In the genomic region with DNA sequence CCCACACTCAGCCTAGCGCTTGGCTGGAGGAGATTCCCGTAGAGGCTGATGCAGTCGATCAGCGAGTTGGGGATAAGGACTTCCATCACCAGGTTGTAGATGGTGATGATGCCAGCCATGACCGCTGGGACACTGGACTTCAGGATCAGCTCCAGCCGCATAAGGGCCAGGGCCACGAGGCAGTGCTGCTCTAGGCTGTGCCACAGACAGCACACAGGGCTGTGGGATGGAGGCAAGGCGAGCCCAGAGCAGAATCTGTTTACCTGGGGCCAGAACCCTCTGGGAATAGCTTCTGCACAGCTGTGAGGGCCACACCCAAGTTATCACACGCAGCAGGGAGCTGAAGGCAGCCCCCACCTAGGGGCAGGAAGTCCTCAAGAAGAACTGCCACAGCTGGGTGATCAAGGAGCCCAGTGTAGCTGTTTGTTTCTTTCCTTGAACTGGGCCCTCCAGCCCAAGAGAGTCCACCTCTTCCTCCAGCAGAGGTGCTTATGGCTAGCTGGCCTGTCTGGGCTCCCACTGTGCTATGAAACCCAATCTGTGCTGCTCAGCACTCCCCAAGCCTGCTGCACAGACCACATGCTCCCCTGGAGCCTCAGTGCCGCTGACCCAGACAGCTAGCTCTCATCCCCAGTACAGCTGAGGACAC, we compare ENCODE assay signal across 9 cellular contexts. TPM values are rescaled to one million over a fixed set of nuclear protein-coding genes. Genes with fewer than 3 reads are reported as not detected.
A peak's percentile ranks its signal among the peaks of the same experiment; 100 is the strongest.
DNase-seq lines count a peak whose midpoint lies in the region; ATAC-seq, FAIRE-seq and TF ChIP-seq lines count a peak whose summit lies in the region.
"Had no signal": no experiment of that assay in that cellular context is flagged by ENCODE, and none has a peak within 500 bp of the region (broad histone marks: within the 10 kb centered on the region; RNA-seq: fewer than 3 reads in every experiment).

No MANE protein-coding gene starts in this region.

- H3K36me3 ChIP-seq in GM12878 (ENCODE audit: control insufficient read depth in 2 of 2, insufficient read depth in 2 of 2, low read length in 1 of 2) = peaks cover 15 to 31% of the 10 kb centered on the region in 2 experiments
- H3K36me3 ChIP-seq in skeletal muscle satellite cell (ENCODE audit: insufficient read depth, low read length) = peaks cover 13% of the 10 kb centered on the region
- no peaks in the 10 kb centered on the region for H3K36me3 ChIP-seq in small intestine (ENCODE audit: control insufficient read depth in 2 of 2, insufficient read depth in 2 of 2, low read length in 2 of 2)

- intact Hi-C loops in GM12878 (cut with micrococcal nuclease; ENCODE audit: unreplicated experiment) = no loop called here

- H3K9me3 ChIP-seq in GM12878 (replicated peaks; ENCODE audit: control insufficient read depth, insufficient read depth, low read length) (no peaks in the 10 kb centered on the region), skeletal muscle satellite cell (replicated peaks; ENCODE audit: low read length) (no peaks in the 10 kb centered on the region), small intestine (ENCODE audit: control insufficient read depth, low read depth) (no peaks in the 10 kb centered on the region)

- no peak for TF ChIP-seq CTCF in GM12878 (IDR thresholded peaks at IDR 0.05 in 2 of 3, conservative IDR thresholded peaks at IDR 0.05 in 1 of 3; ENCODE audit: control insufficient read depth in 2 of 3, extremely low read depth in 1 of 3, insufficient read depth in 1 of 3, low read depth in 3 of 3, low read length in 3 of 3)

- BruUV-seq in GM12878 (replicated peaks; lab: Mats Ljungman, UMichigan) = no TSS peak

- no peak for DNase-seq in activated naive CD4-positive, alpha-beta T cell treated with anti-CD3 and anti-CD28 coated beads, Interleukin-2, amount 50 U/mL, for 16 hours
- DNase-seq in GM12878 (ENCODE audit: low read depth, low spot score) = no peak
- no peak for DNase-seq in NCI-H1092 treated with DMSO at 0.1 percent for 48 hours (lab: John Stamatoyannopoulos, UW)
- no peak for DNase-seq in small intestine

- no peak overlapping the region for H2AFZ ChIP-seq in GM12878 (ENCODE audit: control insufficient read depth, low read depth, low read length)

- 0 out of 4 replicates have a peak, but pooled peaks of 1 of the 2 experiments have one; percentile 8 for TF ChIP-seq EP300 in GM12878 (IDR thresholded peaks at IDR 0.05; ENCODE audit: borderline replicate concordance in 1 of 2, control insufficient read depth in 1 of 2, low read depth in 2 of 2, low read length in 2 of 2)

- ATAC-seq in HG03571 (IDR thresholded peaks at IDR 0.05; ENCODE audit: unreplicated experiment) (peak; percentile 60), GM12878 (peak; percentile 67), GM21367 (IDR thresholded peaks at IDR 0.05; ENCODE audit: unreplicated experiment) (no peak)

- H3K27ac ChIP-seq in GM12878 (ENCODE audit: control insufficient read depth, insufficient read depth) = peak overlapping the region; percentile 62
- peak overlapping the region in 1 of 2 donors; percentile 41 for H3K27ac ChIP-seq in small intestine (ENCODE audit: low read depth in 1 of 2, low read length in 1 of 2)

- H4K20me1 ChIP-seq in GM12878 (ENCODE audit: control insufficient read depth, insufficient read depth) = peaks cover 36% of the 10 kb centered on the region

- H3K4me1 ChIP-seq in GM12878 (ENCODE audit: control insufficient read depth, insufficient read depth, low read length) = peaks cover 59% of the 10 kb centered on the region
- H3K4me1 ChIP-seq in skeletal muscle satellite cell (ENCODE audit: control insufficient read depth, insufficient read depth, low read length) = peaks cover 65% of the 10 kb centered on the region
- H3K4me1 ChIP-seq in small intestine (ENCODE audit: control insufficient read depth in 2 of 2, insufficient read depth in 1 of 2, low read depth in 1 of 2, low read length in 1 of 2) = peaks cover 0 to 10% of the 10 kb centered on the region in 2 donors

- peak overlapping the region; percentile 46 for H3K27ac Mint-ChIP-seq in activated naive CD4-positive, alpha-beta T cell treated with anti-CD3 and anti-CD28 coated beads, Interleukin-2, amount 50 U/mL, for 24 hours

- H3K27me3 ChIP-seq in GM12878 (replicated peaks in 1 of 2; ENCODE audit: control insufficient read depth in 2 of 2, insufficient read depth in 2 of 2, low read length in 1 of 2) (no peaks in the 10 kb centered on the region), skeletal muscle satellite cell (ENCODE audit: control insufficient read depth, insufficient read depth, low read length) (no peaks in the 10 kb centered on the region), small intestine (ENCODE audit: control insufficient read depth in 2 of 2, insufficient read depth in 2 of 2, low read length in 2 of 2) (no peaks in the 10 kb centered on the region)

- H3K4me2 ChIP-seq in GM12878 (ENCODE audit: control insufficient read depth, insufficient read depth) (peak overlapping the region; percentile 87), skeletal muscle satellite cell (ENCODE audit: low read length) (peak overlapping the region; percentile 26)

- POLR2A ChIA-PET in GM12878 (lab: Charles Lee) = interaction anchor here (0.5 to 3.1 kb wide), 9 partner anchors 9 to 1211 kb away, joined by 3 to 22 read pairs (median 4); no protein-coding TSS in a partner anchor

- TF ChIP-seq RAD21 in GM12878 (IDR thresholded peaks at IDR 0.05; ENCODE audit: insufficient read depth, low read depth, low read length) = no peak

- CTCF ChIA-PET in GM12878 (lab: Yijun Ruan, JAX) = interaction anchor here (1.2 to 9.3 kb wide), 9 partner anchors 17 to 174 kb away, joined by 3 to 57 read pairs (median 5); no protein-coding TSS in a partner anchor

- H3K4me1 Mint-ChIP-seq in activated naive CD4-positive, alpha-beta T cell treated with anti-CD3 and anti-CD28 coated beads, Interleukin-2, amount 50 U/mL, for 24 hours = peaks cover 89% of the 10 kb centered on the region

- no peaks in the 10 kb centered on the region for H3K27me3 Mint-ChIP-seq in activated naive CD4-positive, alpha-beta T cell treated with anti-CD3 and anti-CD28 coated beads, Interleukin-2, amount 50 U/mL, for 24 hours

- FAIRE-seq in GM12878 (lab: Jason Lieb, UNC) (peak; percentile 70), small intestine (lab: Jason Lieb, UNC) (no peak)
- FAIRE-seq: G401.6 had no signal

- in situ Hi-C loops in GM12878 (cut with MboI) = loop anchor here (10.0 kb wide), 1 partner anchor 882 kb away; no protein-coding TSS in a partner anchor

- H3K36me3 Mint-ChIP-seq in activated naive CD4-positive, alpha-beta T cell treated with anti-CD3 and anti-CD28 coated beads, Interleukin-2, amount 50 U/mL, for 24 hours = peaks cover 10% of the 10 kb centered on the region

- H3K4me3 Mint-ChIP-seq in activated naive CD4-positive, alpha-beta T cell treated with anti-CD3 and anti-CD28 coated beads, Interleukin-2, amount 50 U/mL, for 24 hours = peak overlapping the region; percentile 57

- 18% methylated on average over 10 of the region's 10 CpGs for WGBS in GM12878 (ENCODE audit: insufficient coverage, insufficient replicate concordance, low lambda C conversion rate, missing lambda C conversion rate)
- WGBS in small intestine, 3 donors = 74 to 85% (median 82%) methylated on average over 10 of the region's 10 CpGs

- peaks cover 93% of the 10 kb centered on the region for H3K79me2 ChIP-seq in GM12878 (ENCODE audit: control insufficient read depth, insufficient read depth, low read length)

- 0 out of 2 replicates have a peak, but pooled peaks have one; percentile 16 for TF ChIP-seq POLR2A in GM12878 (IDR thresholded peaks at IDR 0.05; ENCODE audit: low read depth, low read length)

- H3K9me3 Mint-ChIP-seq in activated naive CD4-positive, alpha-beta T cell treated with anti-CD3 and anti-CD28 coated beads, Interleukin-2, amount 50 U/mL, for 24 hours = no peaks in the 10 kb centered on the region

- SMC1A ChIA-PET in GM12878 (lab: Charles Lee; ENCODE audit: uncharacterized antibody, unreplicated experiment) = interaction anchor here (0.9 to 6.7 kb wide), 7 partner anchors 9 to 121 kb away, joined by 3 to 71 read pairs (median 26); no protein-coding TSS in a partner anchor

- RAD21 ChIA-PET in GM12878 (lab: Charles Lee; ENCODE audit: unreplicated experiment) = interaction anchor here (1.2 to 3.2 kb wide), 11 partner anchors 11 to 186 kb away, joined by 4 to 21 read pairs (median 6); a partner anchor contains a TSS

- H3K9ac ChIP-seq in GM12878 (ENCODE audit: control insufficient read depth, insufficient read depth, low read length) (peak overlapping the region; percentile 36), skeletal muscle satellite cell (ENCODE audit: low read depth, low read length) (peak overlapping the region; percentile 46)

- H3K4me3 ChIP-seq in GM12878 = peak overlapping the region; percentile 88
- H3K4me3 ChIP-seq in skeletal muscle satellite cell (ENCODE audit: low read length) = no peak overlapping the region
- no peak overlapping the region for H3K4me3 ChIP-seq in small intestine (ENCODE audit: low read depth in 1 of 2, low read length in 2 of 2)

TF ChIP-seq in GM12878, 131 proteins besides CTCF, POLR2A, EP300 and RAD21 (continues in another document):
- no peak for TF ChIP-seq RBBP5 (conservative IDR thresholded peaks at IDR 0.05)
- peak; percentile 39; the same call in 1 of the 2 replicates for TF ChIP-seq RUNX3 (IDR thresholded peaks at IDR 0.05; ENCODE audit: low read length)
- no peak for TF ChIP-seq ESRRA (IDR thresholded peaks at IDR 0.05; ENCODE audit: low read length)
- TF ChIP-seq MEF2B (IDR thresholded peaks at IDR 0.05; ENCODE audit: partially characterized antibody, poor library complexity, severe bottlenecking) = peak; percentile 23
- TF ChIP-seq ZNF24 (IDR thresholded peaks at IDR 0.05) = 0 out of 2 replicates have a peak, but pooled peaks have one; percentile 12

RNA-seq across cellular contexts. Expression of a gene that starts 6.2 kb away (rescaled TPM):
- 231 and 256 TPM in 2 replicates for total RNA-seq in GM12878 (2013; cell fraction: nucleolus; rRNA removed)
- total RNA-seq in GM12878 (2014; rRNA removed) = 51.6 and 59.6 TPM in 2 replicates
- total RNA-seq in GM12878 (2014; rRNA removed; fragmentation: Illumina TruSeq; extraction: Trizol) = 21.1 and 21.9 TPM in 2 replicates
- total RNA-seq in GM12878 (2021) = 59.5 and 62.7 TPM in 2 replicates
- 14.2 TPM for polyA plus RNA-seq in GM12878 (2011; ENCODE audit: low read depth)
- polyA plus RNA-seq in GM12878 (2011; rRNA removed) = 24.6 and 61.0 TPM in 2 replicates
- polyA plus RNA-seq in GM12878 (2011; cell fraction: cytosol; rRNA removed) = 65.0 and 66.9 TPM in 2 replicates
- 133 and 156 TPM in 2 replicates for polyA plus RNA-seq in GM12878 (2011; cell fraction: nucleus; rRNA removed)
- 31.0 and 72.3 TPM in 2 replicates for polyA plus RNA-seq in GM12878 (2012)
- 19.1 and 24.0 TPM in 2 replicates for polyA plus RNA-seq in GM12878 (2014; fragmentation: Illumina TruSeq; extraction: Trizol)
- 1 to 10 TPM; 5.7 to 8.2 TPM for polyA plus RNA-seq in GM12878 (2014; fragmentation: Nextera tagmentation; extraction: Ambion mirVana)
- polyA plus RNA-seq in GM12878 (2014; rRNA removed) = 28.7 and 29.0 TPM in 2 replicates
- 10 to 100 TPM; 65.2 to 66.0 TPM for polyA plus RNA-seq in GM12878 (2016; fragmentation: Nextera tagmentation; extraction: Ambion mirVana)
- polyA minus RNA-seq in GM12878 (2011; rRNA and poly(A)+ RNA removed) = 75.2 and 106 TPM in 2 replicates
- 35.3 and 45.0 TPM in 2 replicates for polyA minus RNA-seq in GM12878 (2011; cell fraction: cytosol; rRNA and poly(A)+ RNA removed)
- polyA minus RNA-seq in GM12878 (2011; cell fraction: nucleus; rRNA and poly(A)+ RNA removed) = 71.8 and 100 TPM in 2 replicates
- 95.6 and 211 TPM in 2 replicates for total RNA-seq in skeletal muscle satellite cell (2012; rRNA removed)
- polyA plus RNA-seq in small intestine = 10 to 100 TPM in 1 of 3 donors, 1 to 10 TPM in 2; 1.1 to 13.5 (median 3.2) TPM
